Comparison of ENCODE assay signal across 8 cellular contexts in the genomic region with DNA sequence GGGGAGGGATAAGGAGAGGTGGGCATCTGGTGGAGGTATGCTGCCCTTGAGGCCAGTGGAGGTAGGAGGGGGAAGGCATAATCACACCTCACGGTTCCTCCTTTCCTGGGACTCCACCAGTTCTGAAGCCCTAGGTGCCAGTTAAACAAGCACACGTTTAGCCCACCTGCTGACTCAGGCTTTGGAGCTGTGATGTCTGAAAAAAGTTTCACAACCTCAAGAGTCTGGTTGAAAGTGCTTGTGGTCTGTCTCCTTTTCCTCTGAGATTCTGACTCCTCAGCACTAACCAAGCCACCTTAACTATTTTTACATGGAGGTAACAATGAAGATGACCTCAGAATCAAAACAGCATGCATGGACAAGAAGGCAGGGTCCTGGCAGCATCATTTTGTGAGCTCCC. TPM values are rescaled to one million over a fixed set of nuclear protein-coding genes. Genes with fewer than 3 reads are reported as not detected.
DNase-seq lines count a peak whose midpoint lies in the region; ATAC-seq and TF ChIP-seq lines count a peak whose summit lies in the region.

No MANE protein-coding gene starts in this region.

- H3K27me3 ChIP-seq in left ventricle myocardium inferior (ENCODE audit: low read depth) (no peaks in the 10 kb centered on the region), osteoblast (ENCODE audit: insufficient read depth, low read length) (no peaks in the 10 kb centered on the region), H7 (ENCODE audit: control insufficient read depth, insufficient read depth, low read length) (no peaks in the 10 kb centered on the region), colonic mucosa (no peaks in the 10 kb centered on the region), PC-9 (ENCODE audit: insufficient read depth, low read depth) (no peaks in the 10 kb centered on the region)

- POLR2A ChIA-PET in activated CD4-positive, alpha-beta memory T cell treated with anti-CD3 and anti-CD28 coated beads for 36 hours (lab: Charles Lee), result no interaction called here
- POLR2A ChIA-PET in PC-9 (lab: Charles Lee; ENCODE audit: unreplicated experiment), result no interaction called here

- no TSS peak for BruUV-seq in PC-9 (replicated peaks; lab: Mats Ljungman, UMichigan)

- peak overlapping the region; percentile 36 for H3K27ac ChIP-seq in left ventricle myocardium inferior (replicated peaks)
- peak overlapping the region; percentile 51 for H3K27ac ChIP-seq in osteoblast (ENCODE audit: low read depth, low read length)
- H3K27ac ChIP-seq in colonic mucosa, result no peak overlapping the region
- H3K27ac ChIP-seq in PC-9, result no peak overlapping the region

- H3K4me2 ChIP-seq in osteoblast (ENCODE audit: insufficient read depth, low read length), result peak overlapping the region; percentile 30
- H3K4me2 ChIP-seq in PC-9, result no peak overlapping the region

- peaks cover 13% of the 10 kb centered on the region for H3K4me1 Mint-ChIP-seq in activated CD4-positive, alpha-beta memory T cell treated with anti-CD3 and anti-CD28 coated beads for 36 hours (ENCODE audit: low read depth)

- H3F3A ChIP-seq in PC-9 (ENCODE audit: insufficient read depth, low read depth), result no peaks in the 10 kb centered on the region

- H3K9me3 ChIP-seq in left ventricle myocardium inferior (replicated peaks) (no peaks in the 10 kb centered on the region), osteoblast (ENCODE audit: low read depth, low read length) (no peaks in the 10 kb centered on the region), colonic mucosa (no peaks in the 10 kb centered on the region), PC-9 (ENCODE audit: insufficient read depth, low read depth) (no peaks in the 10 kb centered on the region)

- H3K9me3 Mint-ChIP-seq in activated CD4-positive, alpha-beta memory T cell treated with anti-CD3 and anti-CD28 coated beads for 36 hours, result no peaks in the 10 kb centered on the region

- CTCF ChIA-PET in activated CD4-positive, alpha-beta memory T cell treated with anti-CD3 and anti-CD28 coated beads for 36 hours (lab: Charles Lee), result no interaction called here
- CTCF ChIA-PET in PC-9 (lab: Charles Lee), result no interaction called here

- H3K4me3 ChIP-seq in left ventricle myocardium inferior (no peak overlapping the region), osteoblast (ENCODE audit: insufficient read depth, low read length) (no peak overlapping the region), H7 (ENCODE audit: insufficient read depth, low read depth, low read length) (no peak overlapping the region), colonic mucosa (no peak overlapping the region), PC-9 (no peak overlapping the region)

- no peak overlapping the region for H3K27ac Mint-ChIP-seq in activated CD4-positive, alpha-beta memory T cell treated with anti-CD3 and anti-CD28 coated beads for 36 hours

- no peak overlapping the region for H2AFZ ChIP-seq in osteoblast (ENCODE audit: low read length)
- no peak overlapping the region for H2AFZ ChIP-seq in PC-9

- H3K27me3 Mint-ChIP-seq in activated CD4-positive, alpha-beta memory T cell treated with anti-CD3 and anti-CD28 coated beads for 36 hours, result no peaks in the 10 kb centered on the region

- H4K20me1 ChIP-seq in osteoblast (ENCODE audit: insufficient read depth, low read length) (no peaks in the 10 kb centered on the region), PC-9 (ENCODE audit: insufficient read depth) (no peaks in the 10 kb centered on the region)

- TF ChIP-seq CTCF in left ventricle myocardium inferior (IDR thresholded peaks at IDR 0.05; ENCODE audit: borderline replicate concordance) (no peak), osteoblast (IDR thresholded peaks at IDR 0.05; ENCODE audit: extremely low read depth, low read depth, low read length) (no peak), colonic mucosa (IDR thresholded peaks at IDR 0.05) (no peak), PC-9 (conservative IDR thresholded peaks at IDR 0.05) (no peak)

- intact Hi-C loops in left ventricle myocardium inferior (cut with micrococcal nuclease) (no loop called here), Right ventricle myocardium superior (cut with DNase I) (no loop called here), colonic mucosa (cut with DNase I) (no loop called here), PC-9 (cut with micrococcal nuclease; ENCODE audit: unreplicated experiment) (no loop called here)
- intact Hi-C loops in activated CD4-positive, alpha-beta memory T cell treated with anti-CD3 and anti-CD28 coated beads for 36 hours (cut with micrococcal nuclease), result loop anchor here (1.0 kb wide), 2 partner anchors 23 to 73 kb away; a partner anchor contains a TSS

- H3K4me1 ChIP-seq in left ventricle myocardium inferior (peaks cover 12% of the 10 kb centered on the region), osteoblast (ENCODE audit: insufficient read depth, low read length) (peaks cover 25% of the 10 kb centered on the region), colonic mucosa (no peaks in the 10 kb centered on the region), PC-9 (replicated peaks; ENCODE audit: insufficient read depth) (no peaks in the 10 kb centered on the region)

- DNase-seq in left ventricle myocardium inferior, result no peak
- DNase-seq in Right ventricle myocardium superior, result no peak
- DNase-seq in activated CD4-positive, alpha-beta memory T cell treated with anti-CD3 and anti-CD28 coated beads for 36 hours, result peak; percentile 33
- no peak for DNase-seq in osteoblast (ENCODE audit: insufficient read length, low spot score, missing footprints)
- no peak for DNase-seq in H7
- DNase-seq in colonic mucosa, result no peak
- no peak for DNase-seq in PC-9

- H3K9me2 ChIP-seq in PC-9 (ENCODE audit: insufficient read depth), result no peaks in the 10 kb centered on the region

- no peak overlapping the region for H3K4me3 Mint-ChIP-seq in activated CD4-positive, alpha-beta memory T cell treated with anti-CD3 and anti-CD28 coated beads for 36 hours

- no peak overlapping the region for H3K9ac ChIP-seq in colonic mucosa (ENCODE audit: low read depth in 2 of 2, low read length in 2 of 2)

- no peak for ATAC-seq in Right ventricle myocardium superior (ENCODE audit: poor library complexity)
- ATAC-seq in HG02981 (IDR thresholded peaks at IDR 0.05; ENCODE audit: unreplicated experiment), result peak; percentile 95

- peaks cover 38% of the 10 kb centered on the region for H3K36me3 Mint-ChIP-seq in activated CD4-positive, alpha-beta memory T cell treated with anti-CD3 and anti-CD28 coated beads for 36 hours

- no peaks in the 10 kb centered on the region for H3K79me2 ChIP-seq in osteoblast (ENCODE audit: insufficient read depth, low read length)
- no peaks in the 10 kb centered on the region for H3K79me2 ChIP-seq in PC-9 (ENCODE audit: low read depth)

- H3K36me3 ChIP-seq in left ventricle myocardium inferior (peaks cover 77% of the 10 kb centered on the region), osteoblast (ENCODE audit: insufficient read depth, low read length) (peaks cover 39% of the 10 kb centered on the region), H7 (replicated peaks; ENCODE audit: control insufficient read depth, insufficient read depth, low read length) (peaks cover 17% of the 10 kb centered on the region), colonic mucosa (no peaks in the 10 kb centered on the region), PC-9 (ENCODE audit: low read depth) (peaks cover 12% of the 10 kb centered on the region)

RNA-seq across cellular contexts. Expression of a gene that starts 23.0 kb away (rescaled TPM):
- total RNA-seq in left ventricle myocardium inferior (5.6 TPM), Right ventricle myocardium superior (5.2 TPM), osteoblast (38.4 and 49.8 TPM in 2 replicates), colonic mucosa (10 to 100 TPM; 15.8 to 19.5 TPM), PC-9 (2021) (33.4 and 36.7 TPM in 2 replicates)
- total RNA-seq in activated CD4-positive, alpha-beta memory T cell treated with anti-CD3 and anti-CD28 coated beads for 36 hours, result 10 to 100 TPM; 23.0 to 25.2 TPM
- 0.14 and 0.15 TPM in 2 replicates for total RNA-seq in H7 (2014; rRNA removed; shearing (Covaris generic))

Comparison
In these comparisons a context has a peak if more than half of its experiments do, and no peak if none do; other contexts are left out.
1. H3K27ac ChIP-seq: peak in left ventricle myocardium inferior (single experiment) and osteoblast (single experiment); none in colonic mucosa (single experiment) and PC-9 (single experiment).